ENCODE assay signal across 8 cellular contexts in the genomic region with DNA sequence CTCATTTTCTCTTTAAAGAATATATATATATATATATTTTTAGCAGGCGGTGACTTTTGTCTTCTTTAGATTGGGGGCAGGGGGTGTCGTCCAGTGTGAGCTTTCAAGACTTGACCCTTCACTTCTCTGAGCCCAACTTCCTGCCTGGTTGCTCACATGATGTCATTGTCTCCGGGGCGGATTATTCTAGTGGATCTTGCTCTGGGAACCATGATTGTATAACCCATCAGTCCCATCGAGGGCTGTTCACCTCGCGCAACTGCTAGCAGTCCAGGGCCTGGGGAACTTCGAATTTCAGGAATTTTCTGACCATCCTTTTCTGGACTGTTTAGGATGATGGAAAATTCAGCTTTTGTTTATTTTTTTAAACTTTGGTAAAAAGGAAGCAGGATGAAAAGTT. TPM values are rescaled to one million over a fixed set of nuclear protein-coding genes. Genes with fewer than 3 reads are reported as not detected.
A peak's percentile ranks its signal among the peaks of the same experiment; 100 is the strongest.
DNase-seq lines count a peak whose midpoint lies in the region; ATAC-seq and TF ChIP-seq lines count a peak whose summit lies in the region.

No MANE protein-coding gene starts in this region.

- H3K4me2 ChIP-seq in PC-3 (ENCODE audit: low read length): peak overlapping the region; percentile 94
- peak overlapping the region; percentile 83 for H3K4me2 ChIP-seq in mammary epithelial cell (ENCODE audit: insufficient read depth, low read depth, low read length)
- peak overlapping the region; percentile 90 for H3K4me2 ChIP-seq in smooth muscle cell

- H3F3A ChIP-seq in PC-3 (ENCODE audit: low read length, unreplicated experiment) (no peaks in the 10 kb centered on the region), smooth muscle cell (ENCODE audit: low read depth) (no peaks in the 10 kb centered on the region)

- ATAC-seq in GM18517 (IDR thresholded peaks at IDR 0.05; ENCODE audit: unreplicated experiment): peak; percentile 20
- ATAC-seq in HG03439 (IDR thresholded peaks at IDR 0.05; ENCODE audit: unreplicated experiment): peak; percentile 25
- peak; percentile 42 for ATAC-seq in PC-3

- DNase-seq in C1 segment of cervical spinal cord (lab: John Stamatoyannopoulos, UW): peak in 8 of 14 donors; percentile 22 to 62 (median 44)
- peak; percentile 54 for DNase-seq in PC-3
- DNase-seq in mammary epithelial cell: peak; percentile 63
- peak; percentile 85 for DNase-seq in iris pigment epithelial cell (ENCODE audit: low read depth)
- no peak for DNase-seq in smooth muscle cell (lab: John Stamatoyannopoulos, UW; ENCODE audit: unreplicated experiment)
- DNase-seq in NCI-H2171 (lab: John Stamatoyannopoulos, UW): no peak

- no peak overlapping the region for H2AFZ ChIP-seq in PC-3 (ENCODE audit: low read length)
- H2AFZ ChIP-seq in mammary epithelial cell (ENCODE audit: low read depth, low read length): no peak overlapping the region
- peak overlapping the region; percentile 92 for H2AFZ ChIP-seq in smooth muscle cell (ENCODE audit: low read depth)

- H3K9me3 ChIP-seq in PC-3 (ENCODE audit: low read length) (no peaks in the 10 kb centered on the region), mammary epithelial cell (replicated peaks; ENCODE audit: insufficient read depth, low read length) (no peaks in the 10 kb centered on the region), smooth muscle cell (replicated peaks; ENCODE audit: low read depth) (no peaks in the 10 kb centered on the region)

- H4K20me1 ChIP-seq in PC-3 (ENCODE audit: low read length): peaks cover 11% of the 10 kb centered on the region; the same call in 1 of the 2 replicates
- no peaks in the 10 kb centered on the region for H4K20me1 ChIP-seq in mammary epithelial cell (ENCODE audit: insufficient read depth, low read length)
- H4K20me1 ChIP-seq in smooth muscle cell (ENCODE audit: low read depth): peaks cover 48% of the 10 kb centered on the region

- H3K4me3 ChIP-seq in PC-3 (ENCODE audit: low read length) (peak overlapping the region; percentile 82), mammary epithelial cell (replicated peaks in 1 of 3; ENCODE audit: insufficient read depth in 1 of 3, low read depth in 2 of 3, low read length in 3 of 3) (peak overlapping the region; percentile 70 to 88 (median 77)), smooth muscle cell (peak overlapping the region; percentile 97)

- WGBS in mammary epithelial cell (ENCODE audit: low coverage, missing lambda C conversion rate): 11% methylated on average over 6 of the region's 8 CpGs
- WGBS in smooth muscle cell (ENCODE audit: low lambda C conversion rate): 4% methylated on average over 8 of the region's 8 CpGs

- H3K27me3 ChIP-seq in PC-3 (ENCODE audit: low read length) (no peaks in the 10 kb centered on the region), mammary epithelial cell (ENCODE audit: insufficient read depth, low read length) (no peaks in the 10 kb centered on the region), smooth muscle cell (ENCODE audit: low read depth) (peaks cover 10% of the 10 kb centered on the region)

- BruUV-seq in PC-3 (replicated peaks; lab: Mats Ljungman, UMichigan) (no TSS peak), mammary epithelial cell (replicated peaks; lab: Mats Ljungman, UMichigan) (no TSS peak)

- POLR2A ChIA-PET in PC-3 (lab: Charles Lee; ENCODE audit: unreplicated experiment): interaction anchor here (0.6 kb wide), 1 partner anchor 70 kb away, joined by 8 read pairs; no protein-coding TSS in a partner anchor

- no peak for TF ChIP-seq CTCF in PC-3 (conservative IDR thresholded peaks at IDR 0.05; ENCODE audit: low read depth, low read length)
- TF ChIP-seq CTCF in mammary epithelial cell (conservative IDR thresholded peaks at IDR 0.05 in 1 of 2, IDR thresholded peaks at IDR 0.05 in 1 of 2; ENCODE audit: extremely low read depth in 1 of 2, insufficient read depth in 1 of 2, low read depth in 1 of 2, low read length in 2 of 2): no peak
- TF ChIP-seq CTCF in smooth muscle cell (IDR thresholded peaks at IDR 0.05; ENCODE audit: borderline replicate concordance, insufficient read depth, poor library complexity, severe bottlenecking): no peak

- dilution Hi-C loops in mammary epithelial cell (cut with HindIII; ENCODE audit: low sequenced_read_pairs): no loop called here

- H3K9ac ChIP-seq in PC-3 (ENCODE audit: low read length) (peak overlapping the region; percentile 90), mammary epithelial cell (ENCODE audit: insufficient read depth, low read length) (peak overlapping the region; percentile 78), smooth muscle cell (ENCODE audit: low read depth) (peak overlapping the region; percentile 91)

- in situ Hi-C loops in mammary epithelial cell (cut with MboI; ENCODE audit: low sequenced_read_pairs in 2 of 2): no loop called here

- CTCF ChIA-PET in PC-3 (lab: Charles Lee): no interaction called here
- CTCF ChIA-PET in mammary epithelial cell (lab: Charles Lee; ENCODE audit: low non-redundant PET): interaction anchor here (0.6 kb wide), 1 partner anchor 17 kb away, joined by 3 read pairs; no protein-coding TSS in a partner anchor

- intact Hi-C loops in PC-3 (cut with micrococcal nuclease) (loop anchor here (5.0 kb wide), 1 partner anchor 72 kb away; no protein-coding TSS in a partner anchor), mammary epithelial cell (cut with micrococcal nuclease) (loop anchor here (2.0 to 5.0 kb wide), 2 partner anchors 71 to 267 kb away; no protein-coding TSS in a partner anchor)

- peak overlapping the region; percentile 61; the same call in 1 of the 2 replicates for H3K27ac ChIP-seq in PC-3 (ENCODE audit: low read length)
- H3K27ac ChIP-seq in mammary epithelial cell (ENCODE audit: insufficient read depth, low read depth, low read length): peak overlapping the region; percentile 67
- peak overlapping the region; percentile 84 for H3K27ac ChIP-seq in smooth muscle cell (ENCODE audit: low read depth)

- H3K36me3 ChIP-seq in PC-3 (ENCODE audit: low read depth, low read length) (no peaks in the 10 kb centered on the region), mammary epithelial cell (ENCODE audit: insufficient read depth, low read length) (no peaks in the 10 kb centered on the region), smooth muscle cell (ENCODE audit: low read depth) (no peaks in the 10 kb centered on the region)

- no peaks in the 10 kb centered on the region for H3K9me2 ChIP-seq in PC-3 (replicated peaks; ENCODE audit: low read length)

- H3K4me1 ChIP-seq in PC-3 (ENCODE audit: insufficient read depth, low read length): peaks cover 45% of the 10 kb centered on the region
- peaks cover 44% of the 10 kb centered on the region for H3K4me1 ChIP-seq in mammary epithelial cell (ENCODE audit: insufficient read depth, low read length)
- H3K4me1 ChIP-seq in smooth muscle cell (ENCODE audit: low read depth): peaks cover 10% of the 10 kb centered on the region

- H3K79me2 ChIP-seq in PC-3 (ENCODE audit: low read length) (peaks cover 58% of the 10 kb centered on the region), mammary epithelial cell (ENCODE audit: insufficient read depth, low read length) (peaks cover 58% of the 10 kb centered on the region), smooth muscle cell (ENCODE audit: low read depth) (peaks cover 58% of the 10 kb centered on the region)

RNA-seq across cellular contexts. Expression of a gene that starts 1.0 kb away (rescaled TPM):
- total RNA-seq in PC-3 (2014; rRNA removed): 31.5 and 37.2 TPM in 2 replicates
- 100 to 1,000 TPM; 120 to 171 TPM for total RNA-seq in mammary epithelial cell
- polyA plus RNA-seq in mammary epithelial cell: 23.0 TPM
- polyA minus RNA-seq in mammary epithelial cell: 227 TPM
- total RNA-seq in smooth muscle cell: 64.5 and 77.4 TPM in 2 replicates
- 43.9 and 44.7 TPM in 2 replicates for polyA plus RNA-seq in smooth muscle cell

Comparison
In these comparisons a context has a peak if more than half of its experiments do, and no peak if none do; other contexts are left out.
1. DNase-seq: peak in C1 segment of cervical spinal cord (8 of 14), PC-3 (single experiment), mammary epithelial cell (single experiment) and iris pigment epithelial cell (single experiment); none in smooth muscle cell (single experiment) and NCI-H2171 (single experiment).
2. Peak in every context shown above with its lines, with median percentiles within 50 percentile points of each other: ATAC-seq, H3K27ac ChIP-seq, H3K4me2 ChIP-seq, H3K4me3 ChIP-seq and H3K9ac ChIP-seq.